ENCODE assay signal across 15 cellular contexts in the genomic region with DNA sequence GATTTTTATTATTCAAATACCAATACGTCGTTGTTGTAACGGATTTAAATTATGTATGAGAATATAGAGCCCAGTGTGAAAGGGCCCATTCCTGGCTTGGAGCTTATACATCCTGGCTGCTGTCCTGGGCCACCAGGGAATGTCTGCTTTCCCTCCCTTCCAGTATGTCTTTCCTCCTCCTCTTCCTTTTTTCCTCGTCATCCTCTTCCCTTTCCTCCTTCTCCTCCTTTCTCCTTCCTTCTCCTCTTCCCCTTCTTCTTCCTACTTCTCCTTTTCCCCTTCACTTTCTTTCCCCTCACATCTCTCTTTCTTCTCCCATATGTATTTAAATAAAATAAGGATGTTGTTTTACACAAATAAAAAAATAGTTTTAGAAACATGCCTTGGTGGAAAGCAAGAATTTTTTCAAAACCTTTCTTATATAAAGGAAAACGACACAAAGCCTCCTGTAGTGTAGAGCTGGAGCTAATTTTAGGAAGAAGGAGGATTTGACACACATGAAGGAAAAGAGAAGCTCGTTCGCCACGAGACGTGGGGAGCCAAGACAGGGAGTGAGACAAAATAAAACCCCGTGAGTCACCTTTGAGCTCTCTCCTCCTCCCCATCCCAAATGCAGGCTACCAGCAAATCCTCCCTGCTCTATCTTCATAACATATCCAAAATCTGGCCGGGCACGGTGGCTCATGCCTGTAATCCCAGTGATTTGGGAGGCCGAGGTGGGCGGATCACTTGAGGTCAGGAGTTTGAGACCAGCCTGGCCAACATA.
DNase-seq lines count a peak whose midpoint lies in the region; ATAC-seq, FAIRE-seq and TF ChIP-seq lines count a peak whose summit lies in the region.
"Had no signal": no experiment of that assay in that cellular context is flagged by ENCODE, and none has a peak within 500 bp of the region (broad histone marks: within the 10 kb centered on the region; RNA-seq: fewer than 3 reads in every experiment).

No MANE protein-coding gene starts in this region.

- H2BK15ac ChIP-seq in mesenchymal stem cell (ENCODE audit: low read depth, poor library complexity, severe bottlenecking), result peak overlapping the region; percentile 34

- no peaks in the 10 kb centered on the region for H3K36me3 ChIP-seq in ascending aorta
- H3K36me3 ChIP-seq in mesenchymal stem cell (ENCODE audit: control insufficient read depth in 1 of 2, insufficient read depth in 2 of 2, low read depth in 1 of 2, low read length in 2 of 2), result no peaks in the 10 kb centered on the region
- no peaks in the 10 kb centered on the region for H3K36me3 ChIP-seq in smooth muscle cell (ENCODE audit: low read depth)

- no peak overlapping the region for H2BK12ac ChIP-seq in mesenchymal stem cell (ENCODE audit: low read length in 2 of 2)

- peak overlapping the region; percentile 16 to 73; a peak in 5 of 6 replicates for H3K27ac ChIP-seq in A549
- peak overlapping the region; percentile 12 to 53 for H3K27ac ChIP-seq in ascending aorta
- no peak overlapping the region for H3K27ac ChIP-seq in mesenchymal stem cell (ENCODE audit: low read length, poor library complexity, severe bottlenecking)
- peak overlapping the region; percentile 45 for H3K27ac ChIP-seq in smooth muscle cell (ENCODE audit: low read depth)
- H3K27ac ChIP-seq: HL-60 had no signal

- FAIRE-seq in A549 (lab: Jason Lieb, UNC) (no peak), D721Med (lab: Jason Lieb, UNC) (no peak)

- no peaks in the 10 kb centered on the region for H4K20me1 ChIP-seq in smooth muscle cell (ENCODE audit: low read depth)

- no peak for TF ChIP-seq POLR2A in A549 (IDR thresholded peaks at IDR 0.05; ENCODE audit: low read length)

- H3K27ac Mint-ChIP-seq in activated T-helper 1 cell treated with anti-CD3 and anti-CD28 coated beads, Interleukin-12 subunit alpha, Interleukin-12 subunit beta, Interleukin-2, Interleukin-4 antibody, amounts not matched to agents 30 ng/mL and 10 ng/mL and 1 ng/mL, durations not matched to agents 14 hours and 24 hours and 36 hours, result no peak overlapping the region
- H3K27ac Mint-ChIP-seq: B cell; CD4-positive, alpha-beta T cell had no signal

- H3K4me1 ChIP-seq in A549 (peaks cover 45% of the 10 kb centered on the region), ascending aorta (peaks cover 0 to 23% of the 10 kb centered on the region in 2 donors), mesenchymal stem cell (ENCODE audit: control insufficient read depth, insufficient read depth, low read depth, low read length) (peaks cover 9% of the 10 kb centered on the region), smooth muscle cell (ENCODE audit: low read depth) (no peaks in the 10 kb centered on the region)

- no peak overlapping the region for H3K4me3 Mint-ChIP-seq in activated T-helper 1 cell treated with anti-CD3 and anti-CD28 coated beads, Interleukin-12 subunit alpha, Interleukin-12 subunit beta, Interleukin-2, Interleukin-4 antibody, amounts not matched to agents 30 ng/mL and 10 ng/mL and 1 ng/mL, durations not matched to agents 14 hours and 24 hours and 36 hours
- H3K4me3 Mint-ChIP-seq: B cell; CD4-positive, alpha-beta T cell had no signal

- no peak for TF ChIP-seq EP300 in A549 (IDR thresholded peaks at IDR 0.05)

- POLR2A ChIA-PET in A549 (lab: Yijun Ruan, JAX), result no interaction called here

- H3K18ac ChIP-seq in mesenchymal stem cell (ENCODE audit: low read depth in 1 of 2, low read length in 2 of 2), result no peak overlapping the region

- H3K36me3 Mint-ChIP-seq in activated T-helper 1 cell treated with anti-CD3 and anti-CD28 coated beads, Interleukin-12 subunit alpha, Interleukin-12 subunit beta, Interleukin-2, Interleukin-4 antibody, amounts not matched to agents 30 ng/mL and 10 ng/mL and 1 ng/mL, durations not matched to agents 14 hours and 24 hours and 36 hours (ENCODE audit: low read depth), result no peaks in the 10 kb centered on the region

- H3K4me3 ChIP-seq in A549 (no peak overlapping the region), ascending aorta (no peak overlapping the region), mesenchymal stem cell (ENCODE audit: insufficient read depth in 1 of 2, low read depth in 1 of 2, low read length in 2 of 2) (no peak overlapping the region), smooth muscle cell (no peak overlapping the region)

- H3F3A ChIP-seq in smooth muscle cell (ENCODE audit: low read depth), result peaks cover 3% of the 10 kb centered on the region

- intact Hi-C loops in ascending aorta (cut with DNase I), result no loop called here
- intact Hi-C loops in activated T-helper 1 cell treated with anti-CD3 and anti-CD28 coated beads, Interleukin-12 subunit alpha, Interleukin-12 subunit beta, Interleukin-2, Interleukin-4 antibody, amounts not matched to agents 30 ng/mL and 10 ng/mL and 1 ng/mL, durations not matched to agents 14 hours and 24 hours and 36 hours (cut with micrococcal nuclease), result no loop called here

- H3K79me2 ChIP-seq in smooth muscle cell (ENCODE audit: low read depth), result no peaks in the 10 kb centered on the region

- no peaks in the 10 kb centered on the region for H3K27me3 Mint-ChIP-seq in activated T-helper 1 cell treated with anti-CD3 and anti-CD28 coated beads, Interleukin-12 subunit alpha, Interleukin-12 subunit beta, Interleukin-2, Interleukin-4 antibody, amounts not matched to agents 30 ng/mL and 10 ng/mL and 1 ng/mL, durations not matched to agents 14 hours and 24 hours and 36 hours (ENCODE audit: insufficient read depth)
- H3K27me3 Mint-ChIP-seq: B cell had no signal

- no peaks in the 10 kb centered on the region for H3K79me1 ChIP-seq in mesenchymal stem cell (replicated peaks; ENCODE audit: low read length, poor library complexity, severe bottlenecking)

- H4K8ac ChIP-seq in mesenchymal stem cell (ENCODE audit: low read length), result no peak overlapping the region

- H2AK5ac ChIP-seq in mesenchymal stem cell (ENCODE audit: low read length, severe bottlenecking), result no peak overlapping the region

- no peak overlapping the region for H3K23ac ChIP-seq in mesenchymal stem cell (ENCODE audit: low read length in 2 of 2)

- DNase-seq in A549 (ENCODE audit: low read depth in 1 of 2, low spot score in 1 of 2), result no peak
- peak in 1 of 2 donors; percentile 80 for DNase-seq in ascending aorta (ENCODE audit: low spot score in 2 of 2)
- no peak for DNase-seq in mesenchymal stem cell
- no peak for DNase-seq in smooth muscle cell (lab: John Stamatoyannopoulos, UW; ENCODE audit: unreplicated experiment)
- DNase-seq in NCI-H1436 treated with DMSO at 0.1 percent for 48 hours (lab: John Stamatoyannopoulos, UW), result no peak
- DNase-seq in activated T-helper 1 cell treated with anti-CD3 and anti-CD28 coated beads, Interleukin-12 subunit alpha, Interleukin-12 subunit beta, Interleukin-2, Interleukin-4 antibody, amounts not matched to agents 30 ng/mL and 10 ng/mL and 1 ng/mL, durations not matched to agents 14 hours and 24 hours and 36 hours (ENCODE audit: low spot score), result no peak
- no peak for DNase-seq in D721Med (ENCODE audit: insufficient read length, low spot score)
- DNase-seq: 8988T; C1 segment of cervical spinal cord; CD4-positive, alpha-beta T cell; DMS53; GF-D8; HCEC 1CT had no signal

- WGBS in A549 (ENCODE audit: missing lambda C conversion rate), result 85% methylated on average over 14 of the region's 14 CpGs
- 98% methylated on average over 12 of the region's 14 CpGs for whole genome bisulfite sequencing in mesenchymal stem cell
- WGBS in smooth muscle cell (ENCODE audit: low lambda C conversion rate), result 55% methylated on average over 14 of the region's 14 CpGs

- no peak for ATAC-seq in A549

- H2BK120ac ChIP-seq in mesenchymal stem cell (ENCODE audit: low read depth, low read length), result no peak overlapping the region

- no peak overlapping the region for H2AFZ ChIP-seq in mesenchymal stem cell (ENCODE audit: low read depth, low read length)
- H2AFZ ChIP-seq in smooth muscle cell (ENCODE audit: low read depth), result peak overlapping the region; percentile 53

- H3K9me3 ChIP-seq in A549 (no peaks in the 10 kb centered on the region), ascending aorta (no peaks in the 10 kb centered on the region), mesenchymal stem cell (ENCODE audit: control insufficient read depth, low read length) (no peaks in the 10 kb centered on the region), smooth muscle cell (replicated peaks; ENCODE audit: low read depth) (no peaks in the 10 kb centered on the region)

- H3K27me3 ChIP-seq in ascending aorta (no peaks in the 10 kb centered on the region), mesenchymal stem cell (ENCODE audit: control insufficient read depth in 1 of 2, insufficient read depth in 1 of 2, low read length in 2 of 2) (no peaks in the 10 kb centered on the region), smooth muscle cell (ENCODE audit: low read depth) (no peaks in the 10 kb centered on the region)

- no peak overlapping the region for H3K14ac ChIP-seq in mesenchymal stem cell (ENCODE audit: low read length in 2 of 2)

- no peak overlapping the region for H3K4ac ChIP-seq in mesenchymal stem cell (ENCODE audit: low read depth in 1 of 2, low read length in 2 of 2)

- no peak for TF ChIP-seq RAD21 in A549 (conservative IDR thresholded peaks at IDR 0.05 in 1 of 2, IDR thresholded peaks at IDR 0.05 in 1 of 2)

- H4K91ac ChIP-seq in mesenchymal stem cell (ENCODE audit: low read length), result no peak overlapping the region

- CTCF ChIA-PET in A549 (lab: Yijun Ruan, JAX), result interaction anchor here (0.5 to 3.7 kb wide), 5 partner anchors 74 to 324 kb away, joined by 3 to 15 read pairs (median 3); a partner anchor contains a TSS

- no peak overlapping the region for H2BK5ac ChIP-seq in mesenchymal stem cell (ENCODE audit: low read depth, low read length, poor library complexity, severe bottlenecking)

- H3K9ac ChIP-seq in mesenchymal stem cell (ENCODE audit: low read length) (no peak overlapping the region), smooth muscle cell (ENCODE audit: low read depth) (no peak overlapping the region)

- H3K4me1 Mint-ChIP-seq in activated T-helper 1 cell treated with anti-CD3 and anti-CD28 coated beads, Interleukin-12 subunit alpha, Interleukin-12 subunit beta, Interleukin-2, Interleukin-4 antibody, amounts not matched to agents 30 ng/mL and 10 ng/mL and 1 ng/mL, durations not matched to agents 14 hours and 24 hours and 36 hours (ENCODE audit: low read depth), result no peaks in the 10 kb centered on the region
- H3K4me1 Mint-ChIP-seq: B cell had no signal

- H3K9me3 Mint-ChIP-seq in activated T-helper 1 cell treated with anti-CD3 and anti-CD28 coated beads, Interleukin-12 subunit alpha, Interleukin-12 subunit beta, Interleukin-2, Interleukin-4 antibody, amounts not matched to agents 30 ng/mL and 10 ng/mL and 1 ng/mL, durations not matched to agents 14 hours and 24 hours and 36 hours, result no peaks in the 10 kb centered on the region
- H3K9me3 Mint-ChIP-seq: CD4-positive, alpha-beta T cell had no signal

- H3K4me2 ChIP-seq in A549 (no peak overlapping the region), mesenchymal stem cell (ENCODE audit: low read length, poor library complexity, severe bottlenecking) (no peak overlapping the region), smooth muscle cell (peak overlapping the region; percentile 34)

- TF ChIP-seq CTCF in A549 (IDR thresholded peaks at IDR 0.05), result no peak
- no peak for TF ChIP-seq CTCF in ascending aorta (IDR thresholded peaks at IDR 0.05)
- TF ChIP-seq CTCF in smooth muscle cell (IDR thresholded peaks at IDR 0.05; ENCODE audit: borderline replicate concordance, insufficient read depth, poor library complexity, severe bottlenecking), result no peak
- TF ChIP-seq CTCF in D721Med (IDR thresholded peaks at IDR 0.05; ENCODE audit: insufficient read depth, missing control alignments), result no peak
